ENCODE assay signal across 12 cellular contexts in genomic region chr9:100379862-100380261, GRCh38. TPM values are rescaled to one million over a fixed set of nuclear protein-coding genes. Genes with fewer than 3 reads are reported as not detected.
DNase-seq lines count a peak whose midpoint lies in the region; ATAC-seq, FAIRE-seq and TF ChIP-seq lines count a peak whose summit lies in the region.
"Had no signal": no experiment of that assay in that cellular context is flagged by ENCODE, and none has a peak within 500 bp of the region (broad histone marks: within the 10 kb centered on the region; RNA-seq: fewer than 3 reads in every experiment).

No MANE protein-coding gene starts in this region.

- H3K36me3 ChIP-seq in HepG2 (replicated peaks in 1 of 2; ENCODE audit: control insufficient read depth in 1 of 2, insufficient read depth in 2 of 2, low read length in 2 of 2) (no peaks in the 10 kb centered on the region), right lobe of liver (no peaks in the 10 kb centered on the region), transverse colon (no peaks in the 10 kb centered on the region)

- DNase-seq in HepG2 (ENCODE audit: low spot score) (peak; percentile 53), right lobe of liver (no peak), amniotic epithelial cell (ENCODE audit: low read depth) (peak; percentile 78), hepatic stellate cell (ENCODE audit: low spot score) (peak; percentile 15), NCI-H1436 (lab: John Stamatoyannopoulos, UW) (no peak), transverse colon (no peak), GM19238 (ENCODE audit: insufficient read length, low spot score) (no peak)
- DNase-seq: NCI-H2171 had no signal

- H3K79me2 ChIP-seq in HepG2 (ENCODE audit: insufficient read depth, low read length): no peaks in the 10 kb centered on the region

- TF ChIP-seq EP300 in HepG2 (IDR thresholded peaks at IDR 0.05; ENCODE audit: low read depth in 2 of 2, low read length in 2 of 2): no peak
- TF ChIP-seq EP300 in HepG2 (CRISPR knock-in tag; IDR thresholded peaks at IDR 0.05; ENCODE audit: borderline replicate concordance): no peak
- TF ChIP-seq EP300 in transverse colon (IDR thresholded peaks at IDR 0.05; ENCODE audit: low read depth): no peak

- CTCF ChIA-PET in HepG2 (lab: Yijun Ruan, JAX; ENCODE audit: low intra/inter-chr PET ratio, low total read pairs): no interaction called here

- peak overlapping the region in 1 of 3 experiments; percentile 37; a peak in 1 of 6 replicates for H3K4me3 ChIP-seq in HepG2 (replicated peaks in 1 of 3; ENCODE audit: insufficient read depth in 1 of 3, low read depth in 2 of 3, low read length in 3 of 3)
- H3K4me3 ChIP-seq in right lobe of liver: no peak overlapping the region
- no peak overlapping the region for H3K4me3 ChIP-seq in transverse colon

- peaks cover 26% of the 10 kb centered on the region for H3K4me1 ChIP-seq in HepG2 (ENCODE audit: insufficient read depth, low read length)
- H3K4me1 ChIP-seq in right lobe of liver: no peaks in the 10 kb centered on the region
- no peaks in the 10 kb centered on the region for H3K4me1 ChIP-seq in transverse colon

- POLR2A ChIA-PET in HepG2 (lab: Yijun Ruan, JAX): interaction anchor here (0.6 to 1.4 kb wide), 4 partner anchors 28 to 47 kb away, joined by 3 to 4 read pairs (median 4); partner anchors contain the start of genes MSANTD3 and TEX10

- H3K27ac ChIP-seq in HepG2 (ENCODE audit: extremely low read length, insufficient read depth, low read length) (no peak overlapping the region), right lobe of liver (no peak overlapping the region), transverse colon (no peak overlapping the region)

- in situ Hi-C loops in HepG2 (cut with HindIII; ENCODE audit: extremely low pct_ligation_motif_present, low pct_unique_long_range_greater_than_20kb): no loop called here
- in situ Hi-C loops in transverse colon (cut with MboI; ENCODE audit: low pct_ligation_motif_present in 1 of 4, low pct_unique_long_range_greater_than_20kb in 1 of 4, low sequenced_read_pairs in 3 of 4): no loop called here

- no peak overlapping the region for H3K9ac ChIP-seq in HepG2 (ENCODE audit: insufficient read depth, low read depth, low read length)

- H3K27me3 ChIP-seq in HepG2 (ENCODE audit: control insufficient read depth in 1 of 2, insufficient read depth in 2 of 2, low read length in 2 of 2) (no peaks in the 10 kb centered on the region), right lobe of liver (no peaks in the 10 kb centered on the region), transverse colon (no peaks in the 10 kb centered on the region)

- H3K9me3 ChIP-seq in HepG2 (ENCODE audit: low read length) (peaks cover 16% of the 10 kb centered on the region), right lobe of liver (no peaks in the 10 kb centered on the region), transverse colon (peaks cover 8 to 9% of the 10 kb centered on the region in 2 donors)

- no peaks in the 10 kb centered on the region for H4K20me1 ChIP-seq in HepG2 (ENCODE audit: insufficient read depth, low read length)

- TF ChIP-seq CTCF in HepG2 (CRISPR knock-in tag; IDR thresholded peaks at IDR 0.05) (no peak), right lobe of liver (IDR thresholded peaks at IDR 0.05) (no peak), transverse colon (IDR thresholded peaks at IDR 0.05) (no peak)

- ATAC-seq in HepG2 (peak; percentile 71), right lobe of liver (no peak), GM21515 (IDR thresholded peaks at IDR 0.05; ENCODE audit: unreplicated experiment) (no peak)
- ATAC-seq: activated CD4-positive, CD25-positive, alpha-beta regulatory T cell treated with anti-CD3 and anti-CD28 coated beads, Interleukin-2, amount 50 U/mL, for 24 hours had no signal

- intact Hi-C loops in HepG2 (cut with micrococcal nuclease; ENCODE audit: unreplicated experiment) (no loop called here), right lobe of liver (cut with DNase I) (no loop called here), transverse colon (cut with DNase I; ENCODE audit: low total_unique reads) (no loop called here)

- H2AFZ ChIP-seq in HepG2 (ENCODE audit: low read length): no peak overlapping the region

- H3K4me2 ChIP-seq in HepG2 (ENCODE audit: low read depth, low read length): peak overlapping the region; percentile 32; the same call in 1 of the 2 replicates

- no peak for TF ChIP-seq RAD21 in HepG2 (CRISPR knock-in tag; IDR thresholded peaks at IDR 0.05)

- no TSS peak for BruUV-seq in HepG2 (replicated peaks; lab: Mats Ljungman, UMichigan)

- TF ChIP-seq POLR2A in HepG2 (IDR thresholded peaks at IDR 0.05; ENCODE audit: insufficient read depth in 1 of 2, low read depth in 2 of 2, low read length in 2 of 2) (no peak), right lobe of liver (IDR thresholded peaks at IDR 0.05) (no peak), transverse colon (IDR thresholded peaks at IDR 0.05) (no peak)

- WGBS in HepG2 (ENCODE audit: low lambda C conversion rate): 49% methylated on average over 4 of the region's 4 CpGs
- WGBS in right lobe of liver (ENCODE audit: insufficient coverage, low coverage, low lambda C conversion rate, missing lambda C conversion rate): 52% methylated on average over 2 of the region's 4 CpGs
- 74 to 79% methylated on average over 2 to 4 of the region's 4 CpGs for WGBS in transverse colon (ENCODE audit: low coverage in 1 of 2), 2 donors

- peak; percentile 8 for FAIRE-seq in HepG2 (lab: Jason Lieb, UNC)
- FAIRE-seq: A204.1, colon had no signal

RNA-seq across cellular contexts. Expression of gene TEX10, which starts 27.1 kb away (rescaled TPM):
- total RNA-seq in HepG2 (2016; rRNA removed; fragmentation: Illumina TruSeq; extraction: Trizol) (38.7 and 50.2 TPM in 2 replicates), right lobe of liver (1 to 10 TPM; 2.5 to 6.4 (median 5.0) TPM), transverse colon (10 to 100 TPM in 3 of 4 donors, 1 to 10 TPM in 1; 8.7 to 16.8 (median 13.0) TPM)
- total RNA-seq in HepG2 (2016; cell fraction: cytosol; rRNA removed; fragmentation: Illumina TruSeq; extraction: Trizol; ENCODE audit: low read depth): 14.0 and 19.4 TPM in 2 replicates
- total RNA-seq in HepG2 (2016; cell fraction: insoluble cytoplasmic fraction; rRNA removed; fragmentation: Illumina TruSeq; extraction: Trizol): 38.8 and 49.0 TPM in 2 replicates
- total RNA-seq in HepG2 (2016; cell fraction: membrane; rRNA removed; fragmentation: Illumina TruSeq; extraction: Trizol): 23.9 and 33.2 TPM in 2 replicates
- total RNA-seq in HepG2 (2016; cell fraction: nucleus; rRNA removed; fragmentation: Illumina TruSeq; extraction: Trizol): 39.3 and 43.5 TPM in 2 replicates
- polyA plus RNA-seq in HepG2 (2011; rRNA removed): 13.5 and 18.1 TPM in 2 replicates
- polyA plus RNA-seq in HepG2 (2011; cell fraction: cytosol; rRNA removed): 8.0 and 11.3 TPM in 2 replicates
- polyA plus RNA-seq in HepG2 (2011; cell fraction: nucleus; rRNA removed): 14.7 and 17.6 TPM in 2 replicates
- polyA plus RNA-seq in HepG2 (2012): 13.9 and 16.3 TPM in 2 replicates
- polyA plus RNA-seq in HepG2 (2016; cell fraction: cytosol; fragmentation: Illumina TruSeq; extraction: Trizol; ENCODE audit: low read depth): 1.5 and 1.8 TPM in 2 replicates
- 28.6 and 28.7 TPM in 2 replicates for polyA plus RNA-seq in HepG2 (2016; cell fraction: insoluble cytoplasmic fraction; fragmentation: Illumina TruSeq; extraction: Trizol; ENCODE audit: low read depth)
- 2.3 and 3.2 TPM in 2 replicates for polyA plus RNA-seq in HepG2 (2016; cell fraction: membrane; fragmentation: Illumina TruSeq; extraction: Trizol; ENCODE audit: low read depth)
- polyA plus RNA-seq in HepG2 (2016; cell fraction: nucleus; fragmentation: Illumina TruSeq; extraction: Trizol; ENCODE audit: insufficient read depth, low read depth): 28.1 and 32.8 TPM in 2 replicates
- 14.4 and 24.2 TPM in 2 replicates for polyA minus RNA-seq in HepG2 (2011; rRNA and poly(A)+ RNA removed; ENCODE audit: low replicate concordance)
- 12.3 and 12.7 TPM in 2 replicates for polyA minus RNA-seq in HepG2 (2011; cell fraction: cytosol; rRNA and poly(A)+ RNA removed)
- polyA minus RNA-seq in HepG2 (2011; cell fraction: nucleus; rRNA and poly(A)+ RNA removed): 70.5 and 70.8 TPM in 2 replicates

RNA-seq across cellular contexts. Expression of gene MSANTD3, which starts 47.1 kb away (rescaled TPM):
- total RNA-seq in HepG2 (2016; rRNA removed; fragmentation: Illumina TruSeq; extraction: Trizol) (19.2 and 19.8 TPM in 2 replicates), right lobe of liver (10 to 100 TPM in 3 of 6 experiments, 1 to 10 TPM in 3; 6.7 to 26.9 (median 15.9) TPM), transverse colon (10 to 100 TPM in 2 of 4 donors, 1 to 10 TPM in 2; 7.1 to 26.3 (median 10.5) TPM)
- total RNA-seq in HepG2 (2016; cell fraction: cytosol; rRNA removed; fragmentation: Illumina TruSeq; extraction: Trizol; ENCODE audit: low read depth): 46.9 and 48.3 TPM in 2 replicates
- total RNA-seq in HepG2 (2016; cell fraction: insoluble cytoplasmic fraction; rRNA removed; fragmentation: Illumina TruSeq; extraction: Trizol): 14.8 and 19.7 TPM in 2 replicates
- 57.6 and 63.8 TPM in 2 replicates for total RNA-seq in HepG2 (2016; cell fraction: membrane; rRNA removed; fragmentation: Illumina TruSeq; extraction: Trizol)
- 11.9 and 14.4 TPM in 2 replicates for total RNA-seq in HepG2 (2016; cell fraction: nucleus; rRNA removed; fragmentation: Illumina TruSeq; extraction: Trizol)
- 10.1 and 11.3 TPM in 2 replicates for polyA plus RNA-seq in HepG2 (2011; rRNA removed)
- polyA plus RNA-seq in HepG2 (2011; cell fraction: cytosol; rRNA removed): 10.6 and 13.0 TPM in 2 replicates
- 6.4 and 6.5 TPM in 2 replicates for polyA plus RNA-seq in HepG2 (2011; cell fraction: nucleus; rRNA removed)
- polyA plus RNA-seq in HepG2 (2012): 10.6 and 12.3 TPM in 2 replicates
- 72.4 and 72.7 TPM in 2 replicates for polyA plus RNA-seq in HepG2 (2016; cell fraction: cytosol; fragmentation: Illumina TruSeq; extraction: Trizol; ENCODE audit: low read depth)
- 20.1 and 23.8 TPM in 2 replicates for polyA plus RNA-seq in HepG2 (2016; cell fraction: insoluble cytoplasmic fraction; fragmentation: Illumina TruSeq; extraction: Trizol; ENCODE audit: low read depth)
- polyA plus RNA-seq in HepG2 (2016; cell fraction: membrane; fragmentation: Illumina TruSeq; extraction: Trizol; ENCODE audit: low read depth): 67.8 and 75.8 TPM in 2 replicates
- 20.9 and 21.6 TPM in 2 replicates for polyA plus RNA-seq in HepG2 (2016; cell fraction: nucleus; fragmentation: Illumina TruSeq; extraction: Trizol; ENCODE audit: insufficient read depth, low read depth)
- 2.8 and 10.7 TPM in 2 replicates for polyA minus RNA-seq in HepG2 (2011; rRNA and poly(A)+ RNA removed; ENCODE audit: low replicate concordance)
- polyA minus RNA-seq in HepG2 (2011; cell fraction: cytosol; rRNA and poly(A)+ RNA removed): 9.2 and 9.4 TPM in 2 replicates
- 15.0 and 15.5 TPM in 2 replicates for polyA minus RNA-seq in HepG2 (2011; cell fraction: nucleus; rRNA and poly(A)+ RNA removed)

Comparison
In these comparisons a context has a peak if more than half of its experiments do, and no peak if none do; other contexts are left out.
1. DNase-seq: peak in HepG2 (single experiment), amniotic epithelial cell (single experiment) and hepatic stellate cell (single experiment); none in right lobe of liver (0 of 3), NCI-H1436 (single experiment), transverse colon (single experiment) and GM19238 (single experiment).